ENCODE assay signal across 9 cellular contexts in genomic region chr4:154618708-154619315, GRCh38. TPM values are rescaled to one million over a fixed set of nuclear protein-coding genes. Genes with fewer than 3 reads are reported as not detected.
A peak's percentile ranks its signal among the peaks of the same experiment; 100 is the strongest.
DNase-seq lines count a peak whose midpoint lies in the region; ATAC-seq, FAIRE-seq and TF ChIP-seq lines count a peak whose summit lies in the region.
"Had no signal": no experiment of that assay in that cellular context is flagged by ENCODE, and none has a peak within 500 bp of the region (broad histone marks: within the 10 kb centered on the region; RNA-seq: fewer than 3 reads in every experiment).

No MANE protein-coding gene starts in this region.

- H3K4me3 ChIP-seq in GM12878, result no peak overlapping the region
- H3K4me3 ChIP-seq: BLaER1 had no signal

- TF ChIP-seq EP300 in GM12878 (IDR thresholded peaks at IDR 0.05; ENCODE audit: borderline replicate concordance in 1 of 2, control insufficient read depth in 1 of 2, low read depth in 2 of 2, low read length in 2 of 2), result no peak

- H3K9ac ChIP-seq in GM12878 (ENCODE audit: control insufficient read depth, insufficient read depth, low read length), result no peak overlapping the region
- H3K9ac ChIP-seq: BLaER1 had no signal

- CTCF ChIA-PET in GM12878 (lab: Yijun Ruan, JAX), result interaction anchor here (0.7 to 19.0 kb wide), 18 partner anchors 9 to 363 kb away, joined by 3 to 796 read pairs (median 5); partner anchors contain the start of genes FGB and PLRG1

- peak; percentile 63 for TF ChIP-seq RAD21 in GM12878 (IDR thresholded peaks at IDR 0.05; ENCODE audit: insufficient read depth, low read depth, low read length)

- SMC1A ChIA-PET in GM12878 (lab: Charles Lee; ENCODE audit: uncharacterized antibody, unreplicated experiment), result interaction anchor here (0.7 to 7.2 kb wide), 15 partner anchors 9 to 352 kb away, joined by 3 to 119 read pairs (median 5); partner anchors contain the start of genes FGB and PLRG1

- TF ChIP-seq CTCF in GM12878 (IDR thresholded peaks at IDR 0.05 in 2 of 3, conservative IDR thresholded peaks at IDR 0.05 in 1 of 3; ENCODE audit: control insufficient read depth in 2 of 3, extremely low read depth in 1 of 3, insufficient read depth in 1 of 3, low read depth in 3 of 3, low read length in 3 of 3), result peak; percentile 68 to 82 (median 69)

- intact Hi-C loops in GM12878 (cut with micrococcal nuclease; ENCODE audit: unreplicated experiment), result loop anchor here (1.0 kb wide), 2 partner anchors 60 to 67 kb away; no protein-coding TSS in a partner anchor

- RAD21 ChIA-PET in GM12878 (lab: Charles Lee; ENCODE audit: unreplicated experiment), result interaction anchor here (0.7 to 7.1 kb wide), 8 partner anchors 11 to 69 kb away, joined by 3 to 88 read pairs (median 10); partner anchors contain the start of genes FGB and PLRG1

- 34% methylated on average over 4 of the region's 4 CpGs for WGBS in GM12878 (ENCODE audit: insufficient coverage, insufficient replicate concordance, low lambda C conversion rate, missing lambda C conversion rate)

- peaks cover 13% of the 10 kb centered on the region for H3K4me1 ChIP-seq in GM12878 (ENCODE audit: control insufficient read depth, insufficient read depth, low read length)

- no peaks in the 10 kb centered on the region for H3K27me3 ChIP-seq in GM12878 (replicated peaks in 1 of 2; ENCODE audit: control insufficient read depth in 2 of 2, insufficient read depth in 2 of 2, low read length in 1 of 2)
- H3K27me3 ChIP-seq: BLaER1 had no signal

- ATAC-seq in GM21619 (IDR thresholded peaks at IDR 0.05; ENCODE audit: unreplicated experiment), result peak; percentile 60
- peak; percentile 88 for ATAC-seq in GM12878

- H4K20me1 ChIP-seq in GM12878 (ENCODE audit: control insufficient read depth, insufficient read depth), result no peaks in the 10 kb centered on the region
- H4K20me1 ChIP-seq: BLaER1 had no signal

- H3K79me2 ChIP-seq in GM12878 (ENCODE audit: control insufficient read depth, insufficient read depth, low read length), result no peaks in the 10 kb centered on the region

- no peaks in the 10 kb centered on the region for H3K9me3 ChIP-seq in GM12878 (replicated peaks; ENCODE audit: control insufficient read depth, insufficient read depth, low read length)
- H3K9me3 ChIP-seq: BLaER1 had no signal

- peak; percentile 6 for DNase-seq in NCI-H1105 treated with DMSO at 0.1 percent for 48 hours (lab: John Stamatoyannopoulos, UW)
- DNase-seq in NCI-H1105 (lab: John Stamatoyannopoulos, UW), result no peak
- DNase-seq in HUDEP-2 (lab: John Stamatoyannopoulos, UW; ENCODE audit: unreplicated experiment in 76 of 76), result peak in 43 of 76 experiments; percentile 1 to 53 (median 17)
- DNase-seq in T follicular helper cell (ENCODE audit: low read depth), result peak; percentile 22
- peak; percentile 21 for DNase-seq in GM12878 (ENCODE audit: low read depth, low spot score)
- DNase-seq in inferior parietal cortex (ENCODE audit: extremely low spot score), result peak; percentile 76
- DNase-seq in stimulated activated CD4-positive, alpha-beta T cell treated with anti-CD3 and anti-CD28 coated beads, Interleukin-2, amount 100 ng/mL, for 4 hours (ENCODE audit: low read depth), result peak; percentile 18

- peak overlapping the region; percentile 15; the same call in 1 of the 2 replicates for H2AFZ ChIP-seq in GM12878 (ENCODE audit: control insufficient read depth, low read depth, low read length)

- POLR2A ChIA-PET in GM12878 (lab: Charles Lee), result interaction anchor here (0.7 to 1.3 kb wide), 2 partner anchors 68 to 1257 kb away, joined by 4 to 9 read pairs; partner anchors contain the start of gene PLRG1

- no peak overlapping the region for H3K27ac ChIP-seq in GM12878 (ENCODE audit: control insufficient read depth, insufficient read depth)
- H3K27ac ChIP-seq: BLaER1 had no signal

- peak; percentile 75 for FAIRE-seq in GM12878 (lab: Jason Lieb, UNC)

- TF ChIP-seq POLR2A in GM12878 (IDR thresholded peaks at IDR 0.05; ENCODE audit: low read depth, low read length), result no peak

- in situ Hi-C loops in GM12878 (cut with MboI), result loop anchor here (5.0 kb wide), 1 partner anchor 67 kb away; the partner anchor contains the start of gene PLRG1

- no peak overlapping the region for H3K4me2 ChIP-seq in GM12878 (ENCODE audit: control insufficient read depth, insufficient read depth)
- H3K4me2 ChIP-seq: BLaER1 had no signal

- BruUV-seq in GM12878 (replicated peaks; lab: Mats Ljungman, UMichigan), result no TSS peak

- H3K36me3 ChIP-seq in GM12878 (ENCODE audit: control insufficient read depth in 2 of 2, insufficient read depth in 2 of 2, low read length in 1 of 2), result no peaks in the 10 kb centered on the region
- H3K36me3 ChIP-seq: BLaER1 had no signal

TF ChIP-seq in GM12878, 131 proteins besides CTCF, POLR2A, EP300 and RAD21 (continues in another document):
- TF ChIP-seq PAX8 (IDR thresholded peaks at IDR 0.05) (no peak), ZZZ3 (IDR thresholded peaks at IDR 0.05; ENCODE audit: control insufficient read depth, insufficient read length, low read depth) (no peak), IRF4 (IDR thresholded peaks at IDR 0.05; ENCODE audit: low read depth, low read length) (no peak), YY1 (IDR thresholded peaks at IDR 0.05; ENCODE audit: low read depth, low read length) (peak; percentile 65; the same call in 1 of the 2 replicates), POLR2AphosphoS5 (IDR thresholded peaks at IDR 0.05; ENCODE audit: low read length) (no peak), PKNOX1 (IDR thresholded peaks at IDR 0.05) (peak; percentile 28; the same call in 1 of the 2 replicates)

RNA-seq across cellular contexts. Expression of gene FGG, which starts 6.4 kb away (rescaled TPM):
- total RNA-seq in GM12878 (2013; cell fraction: nucleolus; rRNA removed), result not detected in 2 replicates
- not detected in 2 replicates for total RNA-seq in GM12878 (2014; rRNA removed)
- not detected in 2 replicates for total RNA-seq in GM12878 (2014; rRNA removed; fragmentation: Illumina TruSeq; extraction: Trizol)
- total RNA-seq in GM12878 (2021), result 1.8 and 1.9 TPM in 2 replicates
- not detected for polyA plus RNA-seq in GM12878 (2011; ENCODE audit: low read depth)
- polyA plus RNA-seq in GM12878 (2011; rRNA removed), result not detected in 2 replicates
- polyA plus RNA-seq in GM12878 (2011; cell fraction: cytosol; rRNA removed), result not detected in 2 replicates
- not detected in 2 replicates for polyA plus RNA-seq in GM12878 (2011; cell fraction: nucleus; rRNA removed)
- polyA plus RNA-seq in GM12878 (2012), result not detected in 2 replicates
- polyA plus RNA-seq in GM12878 (2014; fragmentation: Illumina TruSeq; extraction: Trizol), result not detected in 2 replicates
- polyA plus RNA-seq in GM12878 (2014; fragmentation: Nextera tagmentation; extraction: Ambion mirVana), result not detected
- not detected in 2 replicates for polyA plus RNA-seq in GM12878 (2014; rRNA removed)
- polyA plus RNA-seq in GM12878 (2016; fragmentation: Nextera tagmentation; extraction: Ambion mirVana), result not detected
- polyA minus RNA-seq in GM12878 (2011; rRNA and poly(A)+ RNA removed), result not detected in 2 replicates
- polyA minus RNA-seq in GM12878 (2011; cell fraction: cytosol; rRNA and poly(A)+ RNA removed), result not detected in 2 replicates
- polyA minus RNA-seq in GM12878 (2011; cell fraction: nucleus; rRNA and poly(A)+ RNA removed), result not detected in 2 replicates

RNA-seq across cellular contexts. Expression of gene FGA, which starts 28.3 kb away (rescaled TPM):
- total RNA-seq in GM12878 (2013; cell fraction: nucleolus; rRNA removed), result not detected in 2 replicates
- total RNA-seq in GM12878 (2014; rRNA removed) (not detected in 2 replicates), GM12878 (2014; rRNA removed; fragmentation: Illumina TruSeq; extraction: Trizol) (not detected in 2 replicates), GM12878 (2021) (2.8 and 3.6 TPM in 2 replicates)
- not detected for polyA plus RNA-seq in GM12878 (2011; ENCODE audit: low read depth)
- polyA plus RNA-seq in GM12878 (2011; rRNA removed) (not detected in 2 replicates), GM12878 (2014; fragmentation: Illumina TruSeq; extraction: Trizol) (not detected in 2 replicates), GM12878 (2014; fragmentation: Nextera tagmentation; extraction: Ambion mirVana) (not detected), GM12878 (2014; rRNA removed) (not detected in 2 replicates), GM12878 (2016; fragmentation: Nextera tagmentation; extraction: Ambion mirVana) (not detected)
- polyA plus RNA-seq in GM12878 (2011; cell fraction: cytosol; rRNA removed), result not detected in 2 replicates
- polyA plus RNA-seq in GM12878 (2011; cell fraction: nucleus; rRNA removed), result not detected in 2 replicates
- not detected in 2 replicates for polyA plus RNA-seq in GM12878 (2012)
- polyA minus RNA-seq in GM12878 (2011; rRNA and poly(A)+ RNA removed), result not detected in 2 replicates
- not detected in 2 replicates for polyA minus RNA-seq in GM12878 (2011; cell fraction: cytosol; rRNA and poly(A)+ RNA removed)
- not detected in 2 replicates for polyA minus RNA-seq in GM12878 (2011; cell fraction: nucleus; rRNA and poly(A)+ RNA removed)

RNA-seq across cellular contexts. Expression of gene FGB, which starts 56.0 kb away (rescaled TPM):
- total RNA-seq in GM12878 (2013; cell fraction: nucleolus; rRNA removed), result not detected in 2 replicates
- not detected in 2 replicates for total RNA-seq in GM12878 (2014; rRNA removed)
- not detected in 2 replicates for total RNA-seq in GM12878 (2014; rRNA removed; fragmentation: Illumina TruSeq; extraction: Trizol)
- 2.0 and 2.7 TPM in 2 replicates for total RNA-seq in GM12878 (2021)
- polyA plus RNA-seq in GM12878 (2011; ENCODE audit: low read depth), result not detected
- polyA plus RNA-seq in GM12878 (2011; rRNA removed), result not detected in 2 replicates
- polyA plus RNA-seq in GM12878 (2011; cell fraction: cytosol; rRNA removed), result not detected in 2 replicates
- not detected in 2 replicates for polyA plus RNA-seq in GM12878 (2011; cell fraction: nucleus; rRNA removed)
- polyA plus RNA-seq in GM12878 (2012), result not detected in 2 replicates
- polyA plus RNA-seq in GM12878 (2014; fragmentation: Illumina TruSeq; extraction: Trizol), result 0.04 TPM in 1 of 2 replicates, not detected in the other
- not detected for polyA plus RNA-seq in GM12878 (2014; fragmentation: Nextera tagmentation; extraction: Ambion mirVana)
- polyA plus RNA-seq in GM12878 (2014; rRNA removed), result not detected in 2 replicates
- polyA plus RNA-seq in GM12878 (2016; fragmentation: Nextera tagmentation; extraction: Ambion mirVana), result not detected
- not detected in 2 replicates for polyA minus RNA-seq in GM12878 (2011; rRNA and poly(A)+ RNA removed)
- polyA minus RNA-seq in GM12878 (2011; cell fraction: cytosol; rRNA and poly(A)+ RNA removed), result not detected in 2 replicates
- polyA minus RNA-seq in GM12878 (2011; cell fraction: nucleus; rRNA and poly(A)+ RNA removed), result not detected in 2 replicates
